In genomic region chr7:18437086-18437485, GRCh38 we compare ENCODE assay signal across 20 cellular contexts. TPM values are rescaled to one million over a fixed set of nuclear protein-coding genes. Genes with fewer than 3 reads are reported as not detected.
DNase-seq lines count a peak whose midpoint lies in the region; ATAC-seq and TF ChIP-seq lines count a peak whose summit lies in the region.
"Had no signal": no experiment of that assay in that cellular context is flagged by ENCODE, and none has a peak within 500 bp of the region (broad histone marks: within the 10 kb centered on the region; RNA-seq: fewer than 3 reads in every experiment).

No MANE protein-coding gene starts in this region.

- peak overlapping the region; percentile 47 for H3K27ac ChIP-seq in VCaP
- H3K27ac ChIP-seq: HL-60 had no signal

- no peak overlapping the region for H3K4me3 ChIP-seq in fibroblast of the aortic adventitia (ENCODE audit: low read depth, low read length)
- H3K4me3 ChIP-seq: GM12878, HAP-1 had no signal

- peak; percentile 25 for DNase-seq in HCEC 1CT
- DNase-seq in fibroblast of the aortic adventitia (ENCODE audit: low read depth) = peak; percentile 34
- no peak for DNase-seq in stimulated activated effector memory CD8-positive, alpha-beta T cell treated with anti-CD3 and anti-CD28 coated beads, Interleukin-12 subunit alpha, Interleukin-12 subunit beta, amount 100 ng/mL, for 72 hours (ENCODE audit: low spot score in 2 of 2)
- DNase-seq in activated CD4-positive, CD25-positive, alpha-beta regulatory T cell (lab: John Stamatoyannopoulos, UW) = no peak
- DNase-seq in activated CD4-positive, alpha-beta T cell treated with anti-CD3 and anti-CD28 coated beads, Interleukin-2, amount 50 U/mL, for 4 hours = no peak
- DNase-seq in SIG-M5 treated with dmso at 0.1 percent for 504 hours (lab: John Stamatoyannopoulos, UW; ENCODE audit: unreplicated experiment) = no peak
- DNase-seq: CD4-positive, CD25-positive, alpha-beta regulatory T cell; DND-41; KBM-7; NCI-H1092; NCI-H1436; NCI-H1930; NCI-H510A treated with DMSO at 0.1 percent for 48 hours; NCI-H774 had no signal

- no peaks in the 10 kb centered on the region for H3K9me3 Mint-ChIP-seq in stimulated activated effector memory CD8-positive, alpha-beta T cell treated with anti-CD3 and anti-CD28 coated beads, Interleukin-12 subunit alpha, Interleukin-12 subunit beta, amount 100 ng/mL, for 72 hours

- no peaks in the 10 kb centered on the region for H3K36me3 Mint-ChIP-seq in stimulated activated effector memory CD8-positive, alpha-beta T cell treated with anti-CD3 and anti-CD28 coated beads, Interleukin-12 subunit alpha, Interleukin-12 subunit beta, amount 100 ng/mL, for 72 hours
- H3K36me3 Mint-ChIP-seq: CD4-positive, CD25-positive, alpha-beta regulatory T cell had no signal

- peaks cover 7% of the 10 kb centered on the region for H3K4me1 Mint-ChIP-seq in stimulated activated effector memory CD8-positive, alpha-beta T cell treated with anti-CD3 and anti-CD28 coated beads, Interleukin-12 subunit alpha, Interleukin-12 subunit beta, amount 100 ng/mL, for 72 hours
- H3K4me1 Mint-ChIP-seq: CD4-positive, CD25-positive, alpha-beta regulatory T cell had no signal

- ATAC-seq in stimulated activated effector memory CD8-positive, alpha-beta T cell treated with anti-CD3 and anti-CD28 coated beads, Interleukin-12 subunit alpha, Interleukin-12 subunit beta, amount 100 ng/mL, for 72 hours = peak; percentile 36
- ATAC-seq: GM12878, HepG2, Right ventricle myocardium inferior had no signal

- no peak overlapping the region for H3K4me3 Mint-ChIP-seq in stimulated activated effector memory CD8-positive, alpha-beta T cell treated with anti-CD3 and anti-CD28 coated beads, Interleukin-12 subunit alpha, Interleukin-12 subunit beta, amount 100 ng/mL, for 72 hours
- H3K4me3 Mint-ChIP-seq: CD4-positive, CD25-positive, alpha-beta regulatory T cell had no signal

- no peak overlapping the region for H3K27ac Mint-ChIP-seq in stimulated activated effector memory CD8-positive, alpha-beta T cell treated with anti-CD3 and anti-CD28 coated beads, Interleukin-12 subunit alpha, Interleukin-12 subunit beta, amount 100 ng/mL, for 72 hours
- H3K27ac Mint-ChIP-seq: CD4-positive, CD25-positive, alpha-beta regulatory T cell had no signal

- TF ChIP-seq CTCF in VCaP (conservative IDR thresholded peaks at IDR 0.05) = no peak
- TF ChIP-seq CTCF in fibroblast of the aortic adventitia (IDR thresholded peaks at IDR 0.05; ENCODE audit: insufficient read depth, low read length) = no peak

RNA-seq across cellular contexts. Expression of gene HDAC9, which starts 58.5 kb away (rescaled TPM):
- total RNA-seq in fibroblast of the aortic adventitia (ENCODE audit: low replicate concordance) = 40.6 and 55.0 TPM in 2 replicates

Comparison
In these comparisons a context has a peak if more than half of its experiments do, and no peak if none do; other contexts are left out.
1. DNase-seq: peak in HCEC 1CT (single experiment) and fibroblast of the aortic adventitia (single experiment); none in stimulated activated effector memory CD8-positive, alpha-beta T cell treated with anti-CD3 and anti-CD28 coated beads, Interleukin-12 subunit alpha, Interleukin-12 subunit beta, amount 100 ng/mL, for 72 hours (0 of 2), activated CD4-positive, CD25-positive, alpha-beta regulatory T cell (0 of 4), activated CD4-positive, alpha-beta T cell treated with anti-CD3 and anti-CD28 coated beads, Interleukin-2, amount 50 U/mL, for 4 hours (0 of 2) and SIG-M5 treated with dmso at 0.1 percent for 504 hours (single experiment).